ENCODE assay signal across 8 cellular contexts in genomic region chr17:78779271-78779600, GRCh38. TPM values are rescaled to one million over a fixed set of nuclear protein-coding genes. Genes with fewer than 3 reads are reported as not detected.
DNase-seq lines count a peak whose midpoint lies in the region; ATAC-seq, FAIRE-seq and TF ChIP-seq lines count a peak whose summit lies in the region.
"Not testable (repeated sequence)": the region's sequence is repeated elsewhere in the genome, so short reads cannot be mapped to it uniquely, and the experiment has no call there.

No MANE protein-coding gene starts in this region.

- TF ChIP-seq CTCF in CD4-positive, alpha-beta T cell (IDR thresholded peaks at IDR 0.05); MM.1S (IDR thresholded peaks at IDR 0.05; ENCODE audit: low read length); chondrocyte (IDR thresholded peaks at IDR 0.05); HepG2 (CRISPR knock-in tag; IDR thresholded peaks at IDR 0.05); neutrophil (IDR thresholded peaks at IDR 0.05); suprapubic skin (IDR thresholded peaks at IDR 0.05): not testable (repeated sequence)

- not testable (repeated sequence) for H3K9me3 Mint-ChIP-seq in CD4-positive, alpha-beta T cell; activated T-cell treated with anti-CD3 and anti-CD28 coated beads, Interleukin-2, amount 50 U/mL, for 72 hours; chondrocyte (ENCODE audit: low read depth)

- not testable (repeated sequence) for H3K9me3 ChIP-seq in CD4-positive, alpha-beta T cell (ENCODE audit: control insufficient read depth, low read length); MM.1S (replicated peaks; ENCODE audit: insufficient read depth, low read length); SK-N-MC (ENCODE audit: low read depth, low read length); HepG2 (ENCODE audit: low read length); neutrophil; suprapubic skin

- not testable (repeated sequence) for H3K27me3 ChIP-seq in CD4-positive, alpha-beta T cell (ENCODE audit: control insufficient read depth, insufficient read depth, low read length); MM.1S (replicated peaks; ENCODE audit: insufficient read depth, low read length); HepG2 (ENCODE audit: control insufficient read depth in 1 of 2, insufficient read depth in 2 of 2, low read length in 2 of 2); neutrophil; suprapubic skin

- H3K9me2 ChIP-seq in MM.1S (replicated peaks; ENCODE audit: insufficient read depth, low read length), result not testable (repeated sequence)

- H3K27ac ChIP-seq in CD4-positive, alpha-beta T cell (ENCODE audit: low read depth, low read length), result peak overlapping the region; percentile 91
- H3K27ac ChIP-seq in MM.1S (ENCODE audit: low read length) (peak overlapping the region; percentile 95), SK-N-MC (peak overlapping the region; percentile 27; the same call in 1 of the 2 replicates), neutrophil (peak overlapping the region; percentile 95), suprapubic skin (peak overlapping the region; percentile 99)
- not testable (repeated sequence) for H3K27ac ChIP-seq in HepG2 (ENCODE audit: extremely low read length, insufficient read depth, low read length)

- H3K4me2 ChIP-seq in MM.1S (ENCODE audit: low read depth, low read length) (peak overlapping the region; percentile 91), HepG2 (ENCODE audit: low read depth, low read length) (peak overlapping the region; percentile 81; the same call in 1 of the 2 replicates)

- H3K27ac Mint-ChIP-seq in CD4-positive, alpha-beta T cell, result peak overlapping the region; percentile 95
- H3K27ac Mint-ChIP-seq in activated T-cell treated with anti-CD3 and anti-CD28 coated beads, Interleukin-2, amount 50 U/mL, for 72 hours, result peak overlapping the region; percentile 92
- peak overlapping the region; percentile 12 for H3K27ac Mint-ChIP-seq in chondrocyte (ENCODE audit: unreplicated experiment)

- not testable (repeated sequence) for H3K36me3 ChIP-seq in MM.1S (replicated peaks; ENCODE audit: insufficient read depth, low read length); SK-N-MC (ENCODE audit: insufficient read depth, low read length); HepG2 (replicated peaks in 1 of 2; ENCODE audit: control insufficient read depth in 1 of 2, insufficient read depth in 2 of 2, low read length in 2 of 2); neutrophil; suprapubic skin

- WGBS in HepG2 (ENCODE audit: low lambda C conversion rate), result 88% methylated on average over 5 of the region's 5 CpGs
- WGBS in suprapubic skin, result 79% methylated on average over 5 of the region's 5 CpGs

- not testable (repeated sequence) for TF ChIP-seq POLR2A in HepG2 (IDR thresholded peaks at IDR 0.05; ENCODE audit: insufficient read depth in 1 of 2, low read depth in 2 of 2, low read length in 2 of 2); suprapubic skin (IDR thresholded peaks at IDR 0.05)

- in situ Hi-C loops in HepG2 (cut with HindIII; ENCODE audit: extremely low pct_ligation_motif_present, low pct_unique_long_range_greater_than_20kb), result not testable (repeated sequence)

- H3K4me3 Mint-ChIP-seq in CD4-positive, alpha-beta T cell, result peak overlapping the region; percentile 96
- peak overlapping the region; percentile 84 to 88 for H3K4me3 Mint-ChIP-seq in activated T-cell treated with anti-CD3 and anti-CD28 coated beads, Interleukin-2, amount 50 U/mL, for 72 hours
- not testable (repeated sequence) for H3K4me3 Mint-ChIP-seq in chondrocyte (ENCODE audit: unreplicated experiment)

- ATAC-seq in CD4-positive, alpha-beta T cell (ENCODE audit: poor library complexity); activated T-cell treated with anti-CD3 and anti-CD28 coated beads, Interleukin-2, amount 50 U/mL, for 72 hours (replicated peaks in 1 of 2); HepG2: not testable (repeated sequence)

- H3K4me1 ChIP-seq in MM.1S (ENCODE audit: low read length) (peaks cover 42% of the 10 kb centered on the region), HepG2 (ENCODE audit: insufficient read depth, low read length) (peaks cover 52% of the 10 kb centered on the region), neutrophil (ENCODE audit: control insufficient read depth in 1 of 2, insufficient read depth in 1 of 2, low read depth in 1 of 2, low read length in 1 of 2) (peaks cover 65 to 75% of the 10 kb centered on the region in 2 experiments), suprapubic skin (peaks cover 55% of the 10 kb centered on the region)

- peaks cover 76% of the 10 kb centered on the region for H3F3A ChIP-seq in MM.1S (ENCODE audit: insufficient read depth, low read length)

- H2AFZ ChIP-seq in MM.1S (ENCODE audit: low read length); HepG2 (ENCODE audit: low read length): not testable (repeated sequence)

- peaks cover 58% of the 10 kb centered on the region for H3K4me1 Mint-ChIP-seq in CD4-positive, alpha-beta T cell (ENCODE audit: low read depth)
- peaks cover 74% of the 10 kb centered on the region for H3K4me1 Mint-ChIP-seq in activated T-cell treated with anti-CD3 and anti-CD28 coated beads, Interleukin-2, amount 50 U/mL, for 72 hours (ENCODE audit: low read depth)
- peaks cover 43% of the 10 kb centered on the region for H3K4me1 Mint-ChIP-seq in chondrocyte (ENCODE audit: low read depth)

- not testable (repeated sequence) for H3K27me3 Mint-ChIP-seq in CD4-positive, alpha-beta T cell; activated T-cell treated with anti-CD3 and anti-CD28 coated beads, Interleukin-2, amount 50 U/mL, for 72 hours (ENCODE audit: low read depth); chondrocyte (ENCODE audit: low read depth)

- CTCF ChIA-PET in CD4-positive, alpha-beta T cell (lab: Charles Lee), result interaction anchor here (0.9 to 1.7 kb wide), 3 partner anchors 30 to 44 kb away, joined by 3 to 7 read pairs (median 4); no protein-coding TSS in a partner anchor
- CTCF ChIA-PET in HepG2 (lab: Yijun Ruan, JAX; ENCODE audit: low intra/inter-chr PET ratio, low total read pairs), result not testable (repeated sequence)

- not testable (repeated sequence) for DNase-seq in CD4-positive, alpha-beta T cell; MM.1S; SK-N-MC (ENCODE audit: low read depth, low spot score); activated T-cell treated with anti-CD3 and anti-CD28 coated beads, Interleukin-2, amount 50 U/mL, for 72 hours; chondrocyte (ENCODE audit: low spot score); HepG2 (ENCODE audit: low spot score); suprapubic skin (ENCODE audit: low spot score in 2 of 2)

- H4K20me1 ChIP-seq in MM.1S (ENCODE audit: insufficient read depth, low read length), result not testable (repeated sequence)
- peaks cover 20% of the 10 kb centered on the region for H4K20me1 ChIP-seq in HepG2 (ENCODE audit: insufficient read depth, low read length)

- not testable (repeated sequence) for TF ChIP-seq EP300 in HepG2 (IDR thresholded peaks at IDR 0.05; ENCODE audit: low read depth in 2 of 2, low read length in 2 of 2); HepG2 (CRISPR knock-in tag; IDR thresholded peaks at IDR 0.05; ENCODE audit: borderline replicate concordance); suprapubic skin (IDR thresholded peaks at IDR 0.05)

- H3K4me3 ChIP-seq in MM.1S (ENCODE audit: low read length) (peak overlapping the region; percentile 59; the same call in 1 of the 2 replicates), neutrophil (ENCODE audit: low read depth in 1 of 2, low read length in 1 of 2) (peak overlapping the region; percentile 66 to 84), suprapubic skin (peak overlapping the region; percentile 100)
- not testable (repeated sequence) for H3K4me3 ChIP-seq in SK-N-MC; HepG2 (replicated peaks in 1 of 3; ENCODE audit: insufficient read depth in 1 of 3, low read depth in 2 of 3, low read length in 3 of 3)

- peak overlapping the region; percentile 95 for H3K9ac ChIP-seq in MM.1S (ENCODE audit: low read length)
- H3K9ac ChIP-seq in SK-N-MC (ENCODE audit: insufficient read length); HepG2 (ENCODE audit: insufficient read depth, low read depth, low read length): not testable (repeated sequence)

- FAIRE-seq in HepG2 (lab: Jason Lieb, UNC), result not testable (repeated sequence)

- not testable (repeated sequence) for TF ChIP-seq RAD21 in HepG2 (CRISPR knock-in tag; IDR thresholded peaks at IDR 0.05)

- not testable (repeated sequence) for BruUV-seq in HepG2 (replicated peaks; lab: Mats Ljungman, UMichigan)

- POLR2A ChIA-PET in CD4-positive, alpha-beta T cell (lab: Charles Lee), result interaction anchor here (0.7 to 6.2 kb wide), 18 partner anchors 8 to 1901 kb away, joined by 3 to 60 read pairs (median 8); partner anchors contain the start of gene TMC6
- POLR2A ChIA-PET in HepG2 (lab: Yijun Ruan, JAX), result interaction anchor here (0.6 kb wide), 1 partner anchor 46 kb away, joined by 3 read pairs; no protein-coding TSS in a partner anchor

- peaks cover 64% of the 10 kb centered on the region for H3K36me3 Mint-ChIP-seq in CD4-positive, alpha-beta T cell (ENCODE audit: low read depth)
- H3K36me3 Mint-ChIP-seq in activated T-cell treated with anti-CD3 and anti-CD28 coated beads, Interleukin-2, amount 50 U/mL, for 72 hours (ENCODE audit: insufficient read depth in 2 of 2); chondrocyte (ENCODE audit: low read depth): not testable (repeated sequence)

- intact Hi-C loops in CD4-positive, alpha-beta T cell (cut with DNase I, micrococcal nuclease), result loop anchor here (1.0 to 5.0 kb wide), 4 partner anchors 18 to 70 kb away; no protein-coding TSS in a partner anchor
- intact Hi-C loops in HepG2 (cut with micrococcal nuclease; ENCODE audit: unreplicated experiment), result not testable (repeated sequence)

- H3K79me2 ChIP-seq in MM.1S (ENCODE audit: low read length) (peaks cover 75% of the 10 kb centered on the region), HepG2 (ENCODE audit: insufficient read depth, low read length) (peaks cover 60% of the 10 kb centered on the region)

RNA-seq across cellular contexts. Expression of gene CYTH1, which starts 2.8 kb away (rescaled TPM):
- 100 to 1,000 TPM; 521 to 525 TPM for total RNA-seq in CD4-positive, alpha-beta T cell
- total RNA-seq in activated T-cell treated with anti-CD3 and anti-CD28 coated beads, Interleukin-2, amount 50 U/mL, for 72 hours, result 100 to 1,000 TPM; 163 to 204 TPM
- total RNA-seq in chondrocyte (79.2 to 155 TPM (median 80.8 TPM) in 3 replicates), HepG2 (2016; rRNA removed; fragmentation: Illumina TruSeq; extraction: Trizol) (20.1 and 21.3 TPM in 2 replicates), suprapubic skin (10 to 100 TPM; 57.6 to 88.6 (median 74.9) TPM)
- 4.6 and 4.8 TPM in 2 replicates for total RNA-seq in HepG2 (2016; cell fraction: cytosol; rRNA removed; fragmentation: Illumina TruSeq; extraction: Trizol; ENCODE audit: low read depth)
- total RNA-seq in HepG2 (2016; cell fraction: insoluble cytoplasmic fraction; rRNA removed; fragmentation: Illumina TruSeq; extraction: Trizol), result 20.2 and 20.6 TPM in 2 replicates
- total RNA-seq in HepG2 (2016; cell fraction: membrane; rRNA removed; fragmentation: Illumina TruSeq; extraction: Trizol), result 12.9 and 13.2 TPM in 2 replicates
- 21.3 and 24.7 TPM in 2 replicates for total RNA-seq in HepG2 (2016; cell fraction: nucleus; rRNA removed; fragmentation: Illumina TruSeq; extraction: Trizol)
- 48.9 and 66.5 TPM in 2 replicates for polyA plus RNA-seq in HepG2 (2011; rRNA removed)
- 36.2 and 36.3 TPM in 2 replicates for polyA plus RNA-seq in HepG2 (2011; cell fraction: cytosol; rRNA removed)
- 233 and 263 TPM in 2 replicates for polyA plus RNA-seq in HepG2 (2011; cell fraction: nucleus; rRNA removed)
- 33.2 and 38.1 TPM in 2 replicates for polyA plus RNA-seq in HepG2 (2012)
- polyA plus RNA-seq in HepG2 (2016; cell fraction: cytosol; fragmentation: Illumina TruSeq; extraction: Trizol; ENCODE audit: low read depth), result 2.0 TPM in 2 replicates
- polyA plus RNA-seq in HepG2 (2016; cell fraction: insoluble cytoplasmic fraction; fragmentation: Illumina TruSeq; extraction: Trizol; ENCODE audit: low read depth), result 22.9 and 27.1 TPM in 2 replicates
- polyA plus RNA-seq in HepG2 (2016; cell fraction: membrane; fragmentation: Illumina TruSeq; extraction: Trizol; ENCODE audit: low read depth), result 7.5 and 8.2 TPM in 2 replicates
- 48.3 and 49.0 TPM in 2 replicates for polyA plus RNA-seq in HepG2 (2016; cell fraction: nucleus; fragmentation: Illumina TruSeq; extraction: Trizol; ENCODE audit: insufficient read depth, low read depth)
- 20.1 and 43.0 TPM in 2 replicates for polyA minus RNA-seq in HepG2 (2011; rRNA and poly(A)+ RNA removed; ENCODE audit: low replicate concordance)
- polyA minus RNA-seq in HepG2 (2011; cell fraction: cytosol; rRNA and poly(A)+ RNA removed), result 16.4 and 17.8 TPM in 2 replicates
- 66.4 and 72.6 TPM in 2 replicates for polyA minus RNA-seq in HepG2 (2011; cell fraction: nucleus; rRNA and poly(A)+ RNA removed)

Comparison
In these comparisons a context has a peak if more than half of its experiments do, and no peak if none do; other contexts are left out.
1. H3K27ac Mint-ChIP-seq: peak in every context shown above with its lines; median percentile 95 in CD4-positive, alpha-beta T cell; 92 in activated T-cell treated with anti-CD3 and anti-CD28 coated beads, Interleukin-2, amount 50 U/mL, for 72 hours; 12 in chondrocyte.